ENCODE assay signal across 9 cellular contexts in genomic region chr2:237201461-237202287, GRCh38.
A peak's percentile ranks its signal among the peaks of the same experiment; 100 is the strongest.
DNase-seq lines count a peak whose midpoint lies in the region; ATAC-seq, FAIRE-seq and TF ChIP-seq lines count a peak whose summit lies in the region.
"Had no signal": no experiment of that assay in that cellular context is flagged by ENCODE, and none has a peak within 500 bp of the region (broad histone marks: within the 10 kb centered on the region; RNA-seq: fewer than 3 reads in every experiment).

No MANE protein-coding gene starts in this region.

- no peaks in the 10 kb centered on the region for H3K4me1 ChIP-seq in naive thymus-derived CD4-positive, alpha-beta T cell (ENCODE audit: control insufficient read depth in 2 of 2, insufficient read depth in 2 of 2, low read length in 2 of 2)

- no peaks in the 10 kb centered on the region for H3K27me3 ChIP-seq in naive thymus-derived CD4-positive, alpha-beta T cell (ENCODE audit: control insufficient read depth in 2 of 2, insufficient read depth in 2 of 2, low read length in 2 of 2)

- H3K9me3 ChIP-seq in naive thymus-derived CD4-positive, alpha-beta T cell (ENCODE audit: control insufficient read depth in 2 of 3, low read length in 3 of 3): no peaks in the 10 kb centered on the region
- H3K9me3 ChIP-seq: thoracic aorta had no signal

- no peak overlapping the region for H3K4me3 ChIP-seq in naive thymus-derived CD4-positive, alpha-beta T cell (ENCODE audit: low read length)
- H3K4me3 ChIP-seq: thoracic aorta had no signal

- TF ChIP-seq CTCF in GM13977 (IDR thresholded peaks at IDR 0.05; ENCODE audit: extremely low read depth, insufficient read depth, missing control alignments): no peak

- peaks cover 0 to 9% (median 4%) of the 10 kb centered on the region in 5 donors for H3K27me3 Mint-ChIP-seq in naive thymus-derived CD4-positive, alpha-beta T cell

- no peaks in the 10 kb centered on the region for H3K9me3 Mint-ChIP-seq in naive thymus-derived CD4-positive, alpha-beta T cell

- H3K4me1 Mint-ChIP-seq in naive thymus-derived CD4-positive, alpha-beta T cell: no peaks in the 10 kb centered on the region

- no peak overlapping the region for H3K27ac ChIP-seq in naive thymus-derived CD4-positive, alpha-beta T cell (ENCODE audit: low read depth, low read length)
- H3K27ac ChIP-seq: thoracic aorta had no signal

- no peak overlapping the region for H3K4me3 Mint-ChIP-seq in naive thymus-derived CD4-positive, alpha-beta T cell

- FAIRE-seq in frontal cortex (lab: Jason Lieb, UNC): no peak

- CTCF ChIA-PET in naive thymus-derived CD4-positive, alpha-beta T cell (lab: Charles Lee): no interaction called here

- peak; percentile 65 for ATAC-seq in HG03103 (IDR thresholded peaks at IDR 0.05; ENCODE audit: low read depth, unreplicated experiment)
- peak; percentile 12 for ATAC-seq in naive thymus-derived CD4-positive, alpha-beta T cell

- DNase-seq in GM13977 (ENCODE audit: low spot score) (peak; percentile 44), astrocyte of the hippocampus (ENCODE audit: low read depth, low spot score) (peak; percentile 96), frontal cortex (ENCODE audit: low spot score in 2 of 2) (no peak), NCI-H1694 treated with DMSO at 0.1 percent for 48 hours (lab: John Stamatoyannopoulos, UW) (no peak)
- DNase-seq in naive thymus-derived CD4-positive, alpha-beta T cell: no peak
- DNase-seq in effector CD8-positive, alpha-beta T cell (lab: John Stamatoyannopoulos, UW): no peak
- no peak for DNase-seq in stimulated activated naive CD4-positive, alpha-beta T cell treated with Interleukin-2 at 50 U/mL for 16 hours (lab: John Stamatoyannopoulos, UW)

- POLR2A ChIA-PET in naive thymus-derived CD4-positive, alpha-beta T cell (lab: Charles Lee): no interaction called here

- intact Hi-C loops in naive thymus-derived CD4-positive, alpha-beta T cell (cut with micrococcal nuclease): no loop called here

- H3K36me3 ChIP-seq in naive thymus-derived CD4-positive, alpha-beta T cell (ENCODE audit: control insufficient read depth in 2 of 3, insufficient read depth in 3 of 3, low read length in 3 of 3): no peaks in the 10 kb centered on the region
- H3K36me3 ChIP-seq: thoracic aorta had no signal

- no peak overlapping the region for H3K27ac Mint-ChIP-seq in naive thymus-derived CD4-positive, alpha-beta T cell

- no peaks in the 10 kb centered on the region for H3K36me3 Mint-ChIP-seq in naive thymus-derived CD4-positive, alpha-beta T cell

- in situ Hi-C loops in GM13977 (cut with MboI; ENCODE audit: low pct_unique_long_range_greater_than_20kb, low sequenced_read_pairs, unreplicated experiment): no loop called here

Comparison
In these comparisons a context has a peak if more than half of its experiments do, and no peak if none do; other contexts are left out.
1. DNase-seq: peak in GM13977 (single experiment) and astrocyte of the hippocampus (single experiment); none in naive thymus-derived CD4-positive, alpha-beta T cell (0 of 9), effector CD8-positive, alpha-beta T cell (single experiment), frontal cortex (0 of 2), stimulated activated naive CD4-positive, alpha-beta T cell treated with Interleukin-2 at 50 U/mL for 16 hours (single experiment) and NCI-H1694 treated with DMSO at 0.1 percent for 48 hours (single experiment).